In genomic region chr20:39013662-39014109, GRCh38 we compare ENCODE assay signal across 1 cellular context.
TF ChIP-seq lines count a peak whose summit lies in the region.

No MANE protein-coding gene starts in this region.

TF ChIP-seq in HepG2, 621 proteins besides CTCF, POLR2A, EP300 and RAD21 (continued from another document and continues in another):
- TF ChIP-seq HINFP (CRISPR knock-in tag; IDR thresholded peaks at IDR 0.05; ENCODE audit: low read depth), result no peak
- TF ChIP-seq ZBTB33 (CRISPR knock-in tag; IDR thresholded peaks at IDR 0.05), result no peak
- TF ChIP-seq MZF1 (CRISPR knock-in tag; IDR thresholded peaks at IDR 0.05; ENCODE audit: borderline replicate concordance), result no peak
- no peak; the same call in 1 of the 2 replicates for TF ChIP-seq KLF12 (CRISPR knock-in tag; IDR thresholded peaks at IDR 0.05; ENCODE audit: borderline replicate concordance)
- TF ChIP-seq ATAD3A (CRISPR knock-in tag; IDR thresholded peaks at IDR 0.05), result no peak
- TF ChIP-seq BATF2 (CRISPR knock-in tag; IDR thresholded peaks at IDR 0.05), result no peak
- no peak for TF ChIP-seq NCOA5 (CRISPR knock-in tag; IDR thresholded peaks at IDR 0.05)
- peak; percentile 72 for TF ChIP-seq ASH2L (IDR thresholded peaks at IDR 0.05; ENCODE audit: insufficient read length, low read depth, low read length)
- TF ChIP-seq ZNF776 (CRISPR knock-in tag; IDR thresholded peaks at IDR 0.05), result no peak
- TF ChIP-seq JUND (CRISPR knock-in tag; IDR thresholded peaks at IDR 0.05), result no peak; the same call in 1 of the 2 replicates
- no peak for TF ChIP-seq SYNCRIP (IDR thresholded peaks at IDR 0.05; ENCODE audit: insufficient read depth, low read depth, low read length)
- TF ChIP-seq ZNF383 (CRISPR knock-in tag; IDR thresholded peaks at IDR 0.05; ENCODE audit: borderline replicate concordance), result no peak
- no peak for TF ChIP-seq POLR2G (IDR thresholded peaks at IDR 0.05; ENCODE audit: low read depth, low read length)
- TF ChIP-seq RARA (CRISPR knock-in tag; IDR thresholded peaks at IDR 0.05), result peak; percentile 14; the same call in 1 of the 2 replicates
- no peak for TF ChIP-seq ZNF576 (CRISPR knock-in tag; IDR thresholded peaks at IDR 0.05)
- no peak for TF ChIP-seq ZNF230 (CRISPR knock-in tag; IDR thresholded peaks at IDR 0.05)
- TF ChIP-seq MTF2 (CRISPR knock-in tag; IDR thresholded peaks at IDR 0.05; ENCODE audit: borderline replicate concordance), result no peak
- no peak for TF ChIP-seq ZNF256 (CRISPR knock-in tag; conservative IDR thresholded peaks at IDR 0.05)
- peak; percentile 34 to 43; a peak in 1 of 4 replicates for TF ChIP-seq HMGXB4 (CRISPR knock-in tag; IDR thresholded peaks at IDR 0.05; ENCODE audit: borderline replicate concordance in 1 of 2, low read depth in 1 of 2)
- TF ChIP-seq GATA4 (IDR thresholded peaks at IDR 0.05; ENCODE audit: borderline replicate concordance, low read depth), result no peak
- TF ChIP-seq ZNF3 (CRISPR knock-in tag; IDR thresholded peaks at IDR 0.05), result peak; percentile 97
- TF ChIP-seq ZNF543 (CRISPR knock-in tag; IDR thresholded peaks at IDR 0.05), result no peak
- no peak for TF ChIP-seq DMTF1 (CRISPR knock-in tag; IDR thresholded peaks at IDR 0.05)
- peak; percentile 63 for TF ChIP-seq ZNF317 (CRISPR knock-in tag; IDR thresholded peaks at IDR 0.05)
- no peak for TF ChIP-seq ZBTB49 (CRISPR knock-in tag; IDR thresholded peaks at IDR 0.05; ENCODE audit: borderline replicate concordance)
- no peak for TF ChIP-seq LBX2 (CRISPR knock-in tag; IDR thresholded peaks at IDR 0.05; ENCODE audit: borderline replicate concordance)
- TF ChIP-seq MYPOP (CRISPR knock-in tag; IDR thresholded peaks at IDR 0.05), result no peak; the same call in 1 of the 2 replicates
- no peak for TF ChIP-seq ZHX1 (CRISPR knock-in tag; IDR thresholded peaks at IDR 0.05; ENCODE audit: low read depth)
- TF ChIP-seq ZBTB37 (CRISPR knock-in tag; IDR thresholded peaks at IDR 0.05), result no peak
- no peak for TF ChIP-seq ZNF878 (CRISPR knock-in tag; IDR thresholded peaks at IDR 0.05)
- TF ChIP-seq TBP (CRISPR knock-in tag; IDR thresholded peaks at IDR 0.05), result no peak
- TF ChIP-seq ZNF33A (CRISPR knock-in tag; IDR thresholded peaks at IDR 0.05; ENCODE audit: borderline replicate concordance), result no peak
- no peak for TF ChIP-seq NFRKB (IDR thresholded peaks at IDR 0.05)
- no peak for TF ChIP-seq PRPF4 (IDR thresholded peaks at IDR 0.05; ENCODE audit: low read depth, low read length, poor library complexity, severe bottlenecking)
- TF ChIP-seq ZFP36L1 (CRISPR knock-in tag; IDR thresholded peaks at IDR 0.05), result peak; percentile 89; the same call in 1 of the 2 replicates
- TF ChIP-seq ARHGAP35 (CRISPR knock-in tag; IDR thresholded peaks at IDR 0.05; ENCODE audit: borderline replicate concordance), result no peak
- no peak for TF ChIP-seq MEIS2 (CRISPR knock-in tag; IDR thresholded peaks at IDR 0.05)
- no peak for TF ChIP-seq PREB (CRISPR knock-in tag; IDR thresholded peaks at IDR 0.05)
- no peak for TF ChIP-seq ZNF574 (CRISPR knock-in tag; IDR thresholded peaks at IDR 0.05)
- TF ChIP-seq ZNF720 (CRISPR knock-in tag; IDR thresholded peaks at IDR 0.05), result no peak
